Comparison of ENCODE assay signal across 8 cellular contexts in the genomic region with DNA sequence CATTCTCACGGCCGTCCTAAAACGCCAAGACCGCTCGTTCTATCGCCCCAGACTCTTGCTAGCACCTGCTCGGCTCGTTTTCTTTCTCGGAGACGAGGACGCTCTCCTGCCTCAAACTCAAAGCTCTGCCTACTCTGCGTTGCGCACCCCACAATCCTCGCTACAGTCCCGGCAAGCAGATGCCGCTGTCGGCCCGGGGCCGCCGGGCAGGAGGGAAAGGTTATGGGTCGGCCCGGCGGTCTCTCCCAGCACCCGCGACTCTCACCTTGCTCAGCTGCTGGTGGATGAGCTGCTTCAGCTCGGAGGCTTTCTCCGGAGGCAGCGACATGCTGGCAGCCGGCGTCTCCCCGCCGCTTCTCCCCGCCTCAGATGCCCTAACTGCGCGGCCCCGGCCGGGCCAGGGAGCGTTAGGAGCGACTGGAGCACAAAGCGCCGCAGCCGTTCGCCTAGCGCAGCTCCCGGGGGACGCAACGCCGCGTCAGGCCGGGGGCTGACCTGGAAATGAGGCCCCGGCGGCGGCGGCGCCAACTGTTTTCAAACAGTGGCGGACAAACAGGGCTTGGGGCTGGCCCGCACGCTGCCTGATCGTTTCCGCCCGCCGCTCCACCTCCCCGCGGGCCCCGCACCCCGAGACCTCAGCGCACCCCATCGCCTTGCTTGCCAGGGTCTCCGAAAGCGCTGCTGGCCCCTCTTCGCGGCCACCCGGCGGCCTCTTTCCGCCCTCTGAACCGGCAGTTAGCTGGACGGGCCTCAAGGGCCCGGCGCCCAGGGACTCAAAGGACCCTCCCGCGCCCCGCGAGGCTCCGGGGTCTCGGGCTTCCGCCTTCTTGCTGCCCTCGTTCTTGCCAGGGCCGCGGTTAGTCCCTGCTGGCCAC. TPM values are rescaled to one million over a fixed set of nuclear protein-coding genes. Genes with fewer than 3 reads are reported as not detected.
DNase-seq lines count a peak whose midpoint lies in the region; TF ChIP-seq lines count a peak whose summit lies in the region.

A gene with protein sequence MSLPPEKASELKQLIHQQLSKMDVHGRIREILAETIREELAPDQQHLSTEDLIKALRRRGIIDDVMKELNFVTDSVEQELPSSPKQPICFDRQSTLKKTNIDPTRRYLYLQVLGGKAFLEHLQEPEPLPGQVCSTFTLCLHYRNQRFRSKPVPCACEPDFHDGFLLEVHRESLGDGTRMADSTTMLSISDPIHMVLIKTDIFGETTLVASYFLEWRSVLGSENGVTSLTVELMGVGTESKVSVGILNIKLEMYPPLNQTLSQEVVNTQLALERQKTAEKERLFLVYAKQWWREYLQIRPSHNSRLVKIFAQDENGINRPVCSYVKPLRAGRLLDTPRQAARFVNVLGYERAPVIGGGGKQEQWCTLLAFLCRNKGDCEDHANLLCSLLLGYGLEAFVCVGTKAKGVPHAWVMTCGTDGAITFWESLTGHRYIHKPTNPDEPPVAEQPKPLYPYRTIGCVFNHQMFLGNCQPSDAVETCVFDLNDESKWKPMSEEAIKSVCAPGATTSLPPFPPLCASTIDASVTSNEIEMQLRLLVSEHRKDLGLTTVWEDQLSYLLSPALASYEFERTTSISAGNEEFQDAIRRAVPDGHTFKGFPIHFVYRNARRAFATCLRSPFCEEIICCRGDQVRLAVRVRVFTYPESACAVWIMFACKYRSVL (minus strand): TSS at position 503 of the 875 bp plus-strand sequence. CDS start 175 bp downstream, at position 328.
A gene with protein sequence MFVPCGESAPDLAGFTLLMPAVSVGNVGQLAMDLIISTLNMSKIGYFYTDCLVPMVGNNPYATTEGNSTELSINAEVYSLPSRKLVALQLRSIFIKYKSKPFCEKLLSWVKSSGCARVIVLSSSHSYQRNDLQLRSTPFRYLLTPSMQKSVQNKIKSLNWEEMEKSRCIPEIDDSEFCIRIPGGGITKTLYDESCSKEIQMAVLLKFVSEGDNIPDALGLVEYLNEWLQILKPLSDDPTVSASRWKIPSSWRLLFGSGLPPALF (plus strand): TSS at position 822 of the 875 bp plus-strand sequence. CDS start 66 bp downstream, outside the sequence.

- H3K27me3 ChIP-seq in GM06990 (replicated peaks; ENCODE audit: control insufficient read depth, insufficient read depth, low read length) (no peaks in the 10 kb centered on the region), testis (no peaks in the 10 kb centered on the region)

- H3K27ac Mint-ChIP-seq in activated naive CD4-positive, alpha-beta T cell treated with anti-CD3 and anti-CD28 coated beads, Interleukin-2, amount 50 U/mL, for 24 hours, result peak within 1 kb of the TSS; percentile 99
- peak within 1 kb of the TSS; percentile 99 for H3K27ac Mint-ChIP-seq in osteocyte (ENCODE audit: unreplicated experiment)

- no peaks in the 10 kb centered on the region for H3K9me3 ChIP-seq in testis

- peak within 1 kb of the TSS; percentile 99 for H3K4me3 Mint-ChIP-seq in activated naive CD4-positive, alpha-beta T cell treated with anti-CD3 and anti-CD28 coated beads, Interleukin-2, amount 50 U/mL, for 24 hours
- peak within 1 kb of the TSS; percentile 95 for H3K4me3 Mint-ChIP-seq in osteocyte (ENCODE audit: unreplicated experiment)

- intact Hi-C loops in testis (cut with DNase I; ENCODE audit: low total_unique reads), result no loop called here

- peak within 1 kb of the TSS; percentile 95 to 99 for H3K27ac ChIP-seq in testis

- H3K36me3 Mint-ChIP-seq in activated naive CD4-positive, alpha-beta T cell treated with anti-CD3 and anti-CD28 coated beads, Interleukin-2, amount 50 U/mL, for 24 hours, result peaks cover 7% of the 10 kb centered on the region
- peaks cover 13% of the 10 kb centered on the region for H3K36me3 Mint-ChIP-seq in osteocyte (ENCODE audit: unreplicated experiment)

- peaks cover 18% of the 10 kb centered on the region for H3K4me1 ChIP-seq in testis

- H3K36me3 ChIP-seq in GM06990 (ENCODE audit: control insufficient read depth, insufficient read depth, low read length) (peaks cover 1% of the 10 kb centered on the region; the same call in 1 of the 2 replicates), testis (ENCODE audit: low read depth, missing control alignments) (no peaks in the 10 kb centered on the region)

- TF ChIP-seq CTCF in GM06990 (IDR thresholded peaks at IDR 0.05; ENCODE audit: insufficient read depth, low read length, poor library complexity, severe bottlenecking), result peak; percentile 2
- no peak for TF ChIP-seq CTCF in osteocyte (IDR thresholded peaks at IDR 0.05)
- no peak for TF ChIP-seq CTCF in testis (IDR thresholded peaks at IDR 0.05)

- H3K4me3 ChIP-seq in GM06990 (replicated peaks; ENCODE audit: low read depth, low read length), result peak within 1 kb of the TSS; percentile 79
- peak within 1 kb of the TSS; percentile 94 to 96 for H3K4me3 ChIP-seq in testis

- no peaks in the 10 kb centered on the region for H3K9me3 Mint-ChIP-seq in activated naive CD4-positive, alpha-beta T cell treated with anti-CD3 and anti-CD28 coated beads, Interleukin-2, amount 50 U/mL, for 24 hours
- H3K9me3 Mint-ChIP-seq in osteocyte (ENCODE audit: unreplicated experiment), result no peaks in the 10 kb centered on the region

- H3K4me1 Mint-ChIP-seq in activated naive CD4-positive, alpha-beta T cell treated with anti-CD3 and anti-CD28 coated beads, Interleukin-2, amount 50 U/mL, for 24 hours, result peaks cover 52% of the 10 kb centered on the region
- H3K4me1 Mint-ChIP-seq in osteocyte (ENCODE audit: unreplicated experiment), result peaks cover 34% of the 10 kb centered on the region

- 0% methylated on average over 41 to 60 of the region's 89 CpGs for WGBS in testis, 2 donors

- no peaks in the 10 kb centered on the region for H3K27me3 Mint-ChIP-seq in activated naive CD4-positive, alpha-beta T cell treated with anti-CD3 and anti-CD28 coated beads, Interleukin-2, amount 50 U/mL, for 24 hours
- no peaks in the 10 kb centered on the region for H3K27me3 Mint-ChIP-seq in osteocyte (ENCODE audit: unreplicated experiment)

- POLR2A ChIA-PET in HEK293T (lab: Yijun Ruan, JAX), result interaction anchor here (1.1 to 1.2 kb wide), 2 partner anchors 9 to 325 kb away, joined by 3 to 4 read pairs; a partner anchor contains a TSS

- TF ChIP-seq POLR2A in testis (IDR thresholded peaks at IDR 0.05), result no peak

- CTCF ChIA-PET in HEK293T (lab: Yijun Ruan, JAX), result no interaction called here

- DNase-seq in GM06990 (ENCODE audit: extremely low read depth, insufficient read length), result peak; percentile 93
- peak; percentile 78 for DNase-seq in HEK293T (ENCODE audit: extremely low spot score)
- peak; percentile 91 for DNase-seq in NAMALWA (ENCODE audit: low spot score)
- DNase-seq in SKM-1 (lab: John Stamatoyannopoulos, UW; ENCODE audit: unreplicated experiment), result peak; percentile 70
- DNase-seq in glomerular visceral epithelial cell (ENCODE audit: extremely low spot score), result peak; percentile 91
- peak; percentile 95 for DNase-seq in osteocyte (ENCODE audit: extremely low spot score, unreplicated experiment)
- peak; percentile 93 for DNase-seq in testis

TF ChIP-seq in HEK293T, 16 proteins besides CTCF, POLR2A, EP300 and RAD21:
- TF ChIP-seq ELF4 (IDR thresholded peaks at IDR 0.05) (no peak), SUZ12 (IDR thresholded peaks at IDR 0.05) (no peak), TARDBP (IDR thresholded peaks at IDR 0.05) (no peak), ARNT (IDR thresholded peaks at IDR 0.05) (no peak)

RNA-seq across cellular contexts. Expression of the first gene that starts in this region (rescaled TPM):
- total RNA-seq in osteocyte, result 6.9 and 7.2 TPM in 2 replicates
- 10 to 100 TPM; 26.7 to 48.6 TPM for total RNA-seq in testis
- polyA plus RNA-seq in testis (ENCODE audit: insufficient read depth, low read depth, low replicate concordance), result 44.5 TPM

RNA-seq across cellular contexts. Expression of the second gene that starts in this region (rescaled TPM):
- total RNA-seq in osteocyte (63.4 and 68.1 TPM in 2 replicates), testis (100 to 1,000 TPM; 114 to 132 TPM)
- 257 TPM for polyA plus RNA-seq in testis (ENCODE audit: insufficient read depth, low read depth, low replicate concordance)

Comparison
In these comparisons a context has a peak if more than half of its experiments do, and no peak if none do; other contexts are left out.
1. Peak in every context shown above with its lines: DNase-seq, H3K4me3 ChIP-seq and H3K27ac ChIP-seq.